In genomic region chr4:169256856-169257756, GRCh38 we compare ENCODE assay signal across 16 cellular contexts. TPM values are rescaled to one million over a fixed set of nuclear protein-coding genes. Genes with fewer than 3 reads are reported as not detected.
DNase-seq lines count a peak whose midpoint lies in the region; ATAC-seq, FAIRE-seq and TF ChIP-seq lines count a peak whose summit lies in the region.
"Had no signal": no experiment of that assay in that cellular context is flagged by ENCODE, and none has a peak within 500 bp of the region (broad histone marks: within the 10 kb centered on the region; RNA-seq: fewer than 3 reads in every experiment).

No MANE protein-coding gene starts in this region.

- H2BK20ac ChIP-seq in IMR-90 (ENCODE audit: low read depth, low read length), result no peak overlapping the region

- H2BK5ac ChIP-seq in IMR-90 (ENCODE audit: low read depth, low read length, poor library complexity, severe bottlenecking) (peak overlapping the region; percentile 14), mesenchymal stem cell (ENCODE audit: low read depth, low read length, poor library complexity, severe bottlenecking) (no peak overlapping the region)

- H4K8ac ChIP-seq in IMR-90 (ENCODE audit: low read depth in 2 of 2, low read length in 2 of 2), result peak overlapping the region in 1 of 2 experiments; percentile 9; a peak in 1 of 4 replicates
- H4K8ac ChIP-seq in mesenchymal stem cell (ENCODE audit: low read length), result no peak overlapping the region

- no peak overlapping the region for H3K18ac ChIP-seq in IMR-90 (ENCODE audit: low read depth, low read length)
- H3K18ac ChIP-seq in mesenchymal stem cell (ENCODE audit: low read depth in 1 of 2, low read length in 2 of 2), result peak overlapping the region in 1 of 2 experiments; percentile 25

- TF ChIP-seq EP300 in A549 (IDR thresholded peaks at IDR 0.05), result no peak

- H3K36me3 Mint-ChIP-seq in brain, result no peaks in the 10 kb centered on the region
- H3K36me3 Mint-ChIP-seq in activated CD4-positive, alpha-beta T cell treated with anti-CD3 and anti-CD28 coated beads, Interleukin-2, amount 10 ng/mL, durations not matched to agents 7 days and 5 days (ENCODE audit: low read depth), result no peaks in the 10 kb centered on the region
- H3K36me3 Mint-ChIP-seq: activated naive CD8-positive, alpha-beta T cell treated with anti-CD3 and anti-CD28 coated beads, Interleukin-2, amount 10 ng/mL, durations not matched to agents 7 days and 5 days had no signal

- no peaks in the 10 kb centered on the region for H3K9me3 Mint-ChIP-seq in brain
- H3K9me3 Mint-ChIP-seq in activated CD4-positive, alpha-beta T cell treated with anti-CD3 and anti-CD28 coated beads, Interleukin-2, amount 10 ng/mL, durations not matched to agents 7 days and 5 days, result no peaks in the 10 kb centered on the region
- H3K9me3 Mint-ChIP-seq: activated naive CD8-positive, alpha-beta T cell treated with anti-CD3 and anti-CD28 coated beads, Interleukin-2, amount 10 ng/mL, durations not matched to agents 7 days and 5 days had no signal

- H3K79me1 ChIP-seq in IMR-90 (ENCODE audit: low read depth in 1 of 2, low read length in 2 of 2) (peaks cover 9 to 73% of the 10 kb centered on the region in 2 experiments), mesenchymal stem cell (replicated peaks; ENCODE audit: low read length, poor library complexity, severe bottlenecking) (peaks cover 2% of the 10 kb centered on the region)

- H3K27me3 ChIP-seq in IMR-90 (ENCODE audit: control insufficient read depth, insufficient read depth, low read length), result no peaks in the 10 kb centered on the region
- H3K27me3 ChIP-seq in mesenchymal stem cell (ENCODE audit: control insufficient read depth in 1 of 2, insufficient read depth in 1 of 2, low read length in 2 of 2), result no peaks in the 10 kb centered on the region
- no peaks in the 10 kb centered on the region for H3K27me3 ChIP-seq in WERI-Rb-1 (ENCODE audit: insufficient read depth, low read depth, severe bottlenecking)

- H2BK15ac ChIP-seq in IMR-90 (ENCODE audit: low read depth, low read length), result no peak overlapping the region; the same call in 2 of the 3 replicates
- peak overlapping the region; percentile 80 for H2BK15ac ChIP-seq in mesenchymal stem cell (ENCODE audit: low read depth, poor library complexity, severe bottlenecking)

- H2BK12ac ChIP-seq in mesenchymal stem cell (ENCODE audit: low read length in 2 of 2), result no peak overlapping the region

- CTCF ChIA-PET in A549 (lab: Yijun Ruan, JAX), result interaction anchor here (1.1 kb wide), 1 partner anchor 10 kb away, joined by 4 read pairs; no protein-coding TSS in a partner anchor
- CTCF ChIA-PET in IMR-90 (lab: Yijun Ruan, JAX), result interaction anchor here (0.6 kb wide), 1 partner anchor 48 kb away, joined by 6 read pairs; no protein-coding TSS in a partner anchor
- CTCF ChIA-PET in activated CD4-positive, alpha-beta T cell treated with anti-CD3 and anti-CD28 coated beads, Interleukin-2, amount 10 ng/mL, durations not matched to agents 7 days and 5 days (lab: Charles Lee), result interaction anchor here (0.6 kb wide), 1 partner anchor 247 kb away, joined by 4 read pairs; the partner anchor contains the start of gene CBR4

- H4K91ac ChIP-seq in IMR-90 (ENCODE audit: insufficient read depth, low read depth, low read length) (no peak overlapping the region), mesenchymal stem cell (ENCODE audit: low read length) (no peak overlapping the region)

- WGBS in A549 (ENCODE audit: missing lambda C conversion rate), result 73% methylated on average over 4 of the region's 4 CpGs
- 100% methylated on average over 1 of the region's 4 CpGs; no CpG with 5 or more reads in 1 of the 2 experiments for WGBS in IMR-90 (ENCODE audit: extremely low coverage in 2 of 2, insufficient read length in 1 of 2), 2 experiments
- WGBS in mesenchymal stem cell, result 14% methylated on average over 3 of the region's 4 CpGs

- TF ChIP-seq RAD21 in A549 (conservative IDR thresholded peaks at IDR 0.05 in 1 of 2, IDR thresholded peaks at IDR 0.05 in 1 of 2) (no peak), IMR-90 (IDR thresholded peaks at IDR 0.05; ENCODE audit: low read length) (no peak)

- no peak overlapping the region for H3K56ac ChIP-seq in IMR-90 (ENCODE audit: extremely low read depth, insufficient read depth, low read length)

- FAIRE-seq in A549 (lab: Jason Lieb, UNC), result no peak

- no peak for TF ChIP-seq CTCF in A549 (IDR thresholded peaks at IDR 0.05)
- TF ChIP-seq CTCF in IMR-90 (conservative IDR thresholded peaks at IDR 0.05; ENCODE audit: low read depth, low read length), result no peak
- no peak for TF ChIP-seq CTCF in brain (conservative IDR thresholded peaks at IDR 0.05)
- TF ChIP-seq CTCF in WERI-Rb-1 (IDR thresholded peaks at IDR 0.05; ENCODE audit: low read depth, low read length), result no peak

- peaks cover 91% of the 10 kb centered on the region for H3K4me1 Mint-ChIP-seq in brain
- no peaks in the 10 kb centered on the region for H3K4me1 Mint-ChIP-seq in activated CD4-positive, alpha-beta T cell treated with anti-CD3 and anti-CD28 coated beads, Interleukin-2, amount 10 ng/mL, durations not matched to agents 7 days and 5 days
- H3K4me1 Mint-ChIP-seq: activated naive CD8-positive, alpha-beta T cell treated with anti-CD3 and anti-CD28 coated beads, Interleukin-2, amount 10 ng/mL, durations not matched to agents 7 days and 5 days had no signal

- DNase-seq in A549 (ENCODE audit: low read depth in 1 of 2, low spot score in 1 of 2) (no peak), IMR-90 (no peak), mesenchymal stem cell (peak; percentile 42), SW 1271 (lab: John Stamatoyannopoulos, UW) (no peak), WERI-Rb-1 (no peak), KG1 (lab: John Stamatoyannopoulos, UW) (no peak)
- DNase-seq in activated CD4-positive, alpha-beta T cell treated with anti-CD3 and anti-CD28 coated beads, Interleukin-2, amount 10 ng/mL, durations not matched to agents 7 days and 5 days, result no peak
- DNase-seq: activated CD4-positive, alpha-beta T cell treated with anti-CD3 and anti-CD28 coated beads for 48 hours; activated naive CD8-positive, alpha-beta T cell treated with anti-CD3 and anti-CD28 coated beads, Interleukin-2, amount 10 ng/mL, durations not matched to agents 7 days and 5 days; activated T-cell treated with anti-CD3 and anti-CD28 coated beads, Interleukin-2, amount 50 U/mL, for 1 hour; NCI-H1105 treated with DMSO at 0.1 percent for 48 hours; NCI-H2227 treated with DMSO at 0.1 percent for 48 hours had no signal

- peak overlapping the region; percentile 14 for H2AK5ac ChIP-seq in IMR-90 (ENCODE audit: low read depth, low read length)
- no peak overlapping the region for H2AK5ac ChIP-seq in mesenchymal stem cell (ENCODE audit: low read length, severe bottlenecking)

- H3K9ac ChIP-seq in IMR-90 (ENCODE audit: low read depth, low read length) (no peak overlapping the region), mesenchymal stem cell (ENCODE audit: low read length) (peak overlapping the region; percentile 47)

- H2AK9ac ChIP-seq in IMR-90 (replicated peaks; ENCODE audit: low read depth, low read length, poor library complexity), result no peak overlapping the region

- H3K4me1 ChIP-seq in A549 (peaks cover 90% of the 10 kb centered on the region), IMR-90 (ENCODE audit: control insufficient read depth, insufficient read depth, low read length) (peaks cover 31% of the 10 kb centered on the region), mesenchymal stem cell (ENCODE audit: control insufficient read depth, insufficient read depth, low read depth, low read length) (peaks cover 15% of the 10 kb centered on the region)

- no peak overlapping the region for H3K4me3 ChIP-seq in A549
- no peak overlapping the region for H3K4me3 ChIP-seq in IMR-90 (ENCODE audit: insufficient read depth, low read depth, low read length)
- H3K4me3 ChIP-seq in mesenchymal stem cell (ENCODE audit: insufficient read depth in 1 of 2, low read depth in 1 of 2, low read length in 2 of 2), result no peak overlapping the region
- no peak overlapping the region for H3K4me3 ChIP-seq in WERI-Rb-1 (ENCODE audit: low read depth, low read length)
- H3K4me3 ChIP-seq: lung, skin epidermis had no signal

- H2AFZ ChIP-seq in IMR-90 (replicated peaks; ENCODE audit: low read length, poor library complexity), result no peak overlapping the region
- H2AFZ ChIP-seq in mesenchymal stem cell (ENCODE audit: low read depth, low read length), result no peak overlapping the region

- H3K27ac ChIP-seq in A549 (peak overlapping the region; percentile 97 to 98), IMR-90 (ENCODE audit: insufficient read depth, low read length) (no peak overlapping the region), mesenchymal stem cell (ENCODE audit: low read length, poor library complexity, severe bottlenecking) (peak overlapping the region; percentile 50), WERI-Rb-1 (no peak overlapping the region)

- H3K9me3 ChIP-seq in A549, result no peaks in the 10 kb centered on the region
- no peaks in the 10 kb centered on the region for H3K9me3 ChIP-seq in IMR-90 (ENCODE audit: control insufficient read depth, insufficient read depth, low read length)
- no peaks in the 10 kb centered on the region for H3K9me3 ChIP-seq in mesenchymal stem cell (ENCODE audit: control insufficient read depth, low read length)
- H3K9me3 ChIP-seq in WERI-Rb-1 (ENCODE audit: severe bottlenecking), result no peaks in the 10 kb centered on the region

- H3K27ac Mint-ChIP-seq in brain, result peak overlapping the region in 4 of 5 experiments; percentile 5 to 20 (median 14)
- no peak overlapping the region for H3K27ac Mint-ChIP-seq in activated CD4-positive, alpha-beta T cell treated with anti-CD3 and anti-CD28 coated beads, Interleukin-2, amount 10 ng/mL, durations not matched to agents 7 days and 5 days
- H3K27ac Mint-ChIP-seq: activated naive CD8-positive, alpha-beta T cell treated with anti-CD3 and anti-CD28 coated beads, Interleukin-2, amount 10 ng/mL, durations not matched to agents 7 days and 5 days had no signal

- H3K4ac ChIP-seq in IMR-90 (ENCODE audit: low read depth, low read length) (0 out of 2 replicates have a peak overlapping the region, but pooled peaks have one; percentile 16), mesenchymal stem cell (ENCODE audit: low read depth in 1 of 2, low read length in 2 of 2) (peak overlapping the region in 1 of 2 experiments; percentile 86)

- no peaks in the 10 kb centered on the region for H3K27me3 Mint-ChIP-seq in brain
- H3K27me3 Mint-ChIP-seq in activated CD4-positive, alpha-beta T cell treated with anti-CD3 and anti-CD28 coated beads, Interleukin-2, amount 10 ng/mL, durations not matched to agents 7 days and 5 days, result peaks cover 40% of the 10 kb centered on the region

- H4K20me1 ChIP-seq in IMR-90 (ENCODE audit: insufficient read depth, low read length), result peaks cover 77% of the 10 kb centered on the region

- H3K23ac ChIP-seq in IMR-90 (ENCODE audit: low read depth, low read length) (peak overlapping the region; percentile 68; the same call in 1 of the 2 replicates), mesenchymal stem cell (ENCODE audit: low read length in 2 of 2) (no peak overlapping the region)

- BruUV-seq in IMR-90 (replicated peaks; lab: Mats Ljungman, UMichigan), result no TSS peak

- ATAC-seq in A549 (peak in 1 of 2 experiments; percentile 24; a peak in 2 of 6 replicates), IMR-90 (ENCODE audit: low read depth) (no peak)

- intact Hi-C loops in IMR-90 (cut with micrococcal nuclease), result no loop called here

- in situ Hi-C loops in IMR-90 (cut with MboI; ENCODE audit: low sequenced_read_pairs), result no loop called here

- H3K14ac ChIP-seq in IMR-90 (replicated peaks; ENCODE audit: low read depth, low read length), result peak overlapping the region; percentile 16; the same call in 1 of the 2 replicates
- H3K14ac ChIP-seq in mesenchymal stem cell (ENCODE audit: low read length in 2 of 2), result no peak overlapping the region

- H3K36me3 ChIP-seq in IMR-90 (ENCODE audit: control insufficient read depth, insufficient read depth, low read length), result no peaks in the 10 kb centered on the region
- H3K36me3 ChIP-seq in mesenchymal stem cell (ENCODE audit: control insufficient read depth in 1 of 2, insufficient read depth in 2 of 2, low read depth in 1 of 2, low read length in 2 of 2), result peaks cover 0 to 12% of the 10 kb centered on the region in 2 experiments
- no peaks in the 10 kb centered on the region for H3K36me3 ChIP-seq in WERI-Rb-1

- peaks cover 15% of the 10 kb centered on the region for H3K9me1 ChIP-seq in IMR-90 (ENCODE audit: insufficient read depth, low read length)

- POLR2A ChIA-PET in A549 (lab: Yijun Ruan, JAX) (interaction anchor here (0.7 kb wide), 1 partner anchor 11 kb away, joined by 3 read pairs; no protein-coding TSS in a partner anchor), IMR-90 (lab: Charles Lee; ENCODE audit: unreplicated experiment) (no interaction called here)
- POLR2A ChIA-PET in activated CD4-positive, alpha-beta T cell treated with anti-CD3 and anti-CD28 coated beads, Interleukin-2, amount 10 ng/mL, durations not matched to agents 7 days and 5 days (lab: Charles Lee), result no interaction called here

- no peak overlapping the region for H4K5ac ChIP-seq in IMR-90 (ENCODE audit: low read depth, low read length)

- peak overlapping the region in 3 of 5 experiments; percentile 3 to 46 (median 12) for H3K4me3 Mint-ChIP-seq in brain
- no peak overlapping the region for H3K4me3 Mint-ChIP-seq in activated CD4-positive, alpha-beta T cell treated with anti-CD3 and anti-CD28 coated beads, Interleukin-2, amount 10 ng/mL, durations not matched to agents 7 days and 5 days
- H3K4me3 Mint-ChIP-seq: activated naive CD8-positive, alpha-beta T cell treated with anti-CD3 and anti-CD28 coated beads, Interleukin-2, amount 10 ng/mL, durations not matched to agents 7 days and 5 days had no signal

- H3K4me2 ChIP-seq in A549 (peak overlapping the region; percentile 93), IMR-90 (ENCODE audit: low read depth, low read length) (no peak overlapping the region), mesenchymal stem cell (ENCODE audit: low read length, poor library complexity, severe bottlenecking) (no peak overlapping the region)

- dilution Hi-C loops in IMR-90 (cut with HindIII; ENCODE audit: low sequenced_read_pairs, unreplicated experiment), result no loop called here

- TF ChIP-seq POLR2A in A549 (IDR thresholded peaks at IDR 0.05; ENCODE audit: low read length) (no peak), IMR-90 (IDR thresholded peaks at IDR 0.05; ENCODE audit: low read depth, low read length) (no peak)

- H2BK120ac ChIP-seq in IMR-90 (ENCODE audit: low read depth, low read length) (no peak overlapping the region), mesenchymal stem cell (ENCODE audit: low read depth, low read length) (no peak overlapping the region)

RNA-seq across cellular contexts. Expression of gene SH3RF1, which starts 13.7 kb away (rescaled TPM):
- polyA plus RNA-seq in A549 (2011; rRNA removed), result 13.8 and 15.1 TPM in 2 replicates
- 6.7 and 9.2 TPM in 2 replicates for polyA plus RNA-seq in A549 (2012; cell fraction: cytosol; rRNA removed)
- polyA plus RNA-seq in A549 (2012; cell fraction: nucleus; rRNA removed), result 15.2 and 21.1 TPM in 2 replicates
- polyA plus RNA-seq in A549 (2017; fragmentation: RNase III; extraction: RNeasy Plus Mini Kit Qiagen cat#74134 plus additional on column Dnase treatment), result 7.4 to 8.2 TPM (median 8.0 TPM) in 3 replicates
- polyA minus RNA-seq in A549 (2011; rRNA and poly(A)+ RNA removed), result 48.6 and 62.1 TPM in 2 replicates
- total RNA-seq in IMR-90 (2012; rRNA removed), result 29.8 and 30.0 TPM in 2 replicates
- polyA plus RNA-seq in IMR-90 (2012; rRNA removed), result 22.0 and 23.1 TPM in 2 replicates
- polyA plus RNA-seq in IMR-90 (2012; cell fraction: cytosol; rRNA removed), result 12.1 and 19.9 TPM in 2 replicates
- polyA plus RNA-seq in IMR-90 (2012; cell fraction: nucleus; rRNA removed; ENCODE audit: low replicate concordance), result 27.7 and 38.4 TPM in 2 replicates
- polyA plus RNA-seq in brain (ENCODE audit: insufficient read depth, low read depth, low replicate concordance), result 7.1 TPM
- 8.0 TPM for polyA plus RNA-seq in mesenchymal stem cell (2013, experiment 1 of 2)
- 8.1 TPM for polyA plus RNA-seq in mesenchymal stem cell (2013, experiment 2 of 2)
- total RNA-seq in activated CD4-positive, alpha-beta T cell treated with anti-CD3 and anti-CD28 coated beads, Interleukin-2, amount 10 ng/mL, durations not matched to agents 7 days and 5 days, result under 1 TPM; 0.17 TPM
- total RNA-seq: OCI-LY7 had no signal

Comparison
In these comparisons a context has a peak if more than half of its experiments do, and no peak if none do; other contexts are left out.
1. H3K27ac ChIP-seq: peak in A549 (2 of 2) and mesenchymal stem cell (single experiment); none in IMR-90 (single experiment) and WERI-Rb-1 (single experiment).